In the genomic region with DNA sequence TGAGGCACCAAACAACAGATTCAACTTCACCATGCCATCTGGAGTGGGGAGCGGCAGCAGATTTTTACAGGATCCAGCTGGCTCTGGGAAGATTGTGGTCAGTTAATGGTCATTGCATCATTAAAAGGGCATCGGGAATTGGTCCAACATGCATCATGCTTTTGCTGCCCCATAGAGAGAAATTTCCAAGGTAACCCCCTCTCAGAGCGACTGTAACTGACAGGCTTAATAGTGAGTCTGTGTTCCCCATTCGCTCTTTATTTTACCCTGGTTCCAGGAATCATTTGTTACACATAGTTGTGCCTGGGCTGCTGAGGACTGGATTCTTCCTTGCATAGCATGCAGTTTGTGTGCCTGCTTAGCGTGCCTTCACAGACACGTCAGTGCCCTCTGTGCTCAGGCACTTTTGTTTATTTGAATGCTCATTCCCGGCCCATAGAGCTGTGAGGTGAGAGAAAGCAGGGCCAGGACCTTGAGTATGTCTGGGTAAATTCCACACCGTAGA, we compare ENCODE assay signal across 16 cellular contexts. TPM values are rescaled to one million over a fixed set of nuclear protein-coding genes. Genes with fewer than 3 reads are reported as not detected.
DNase-seq lines count a peak whose midpoint lies in the region; ATAC-seq and TF ChIP-seq lines count a peak whose summit lies in the region.
"Had no signal": no experiment of that assay in that cellular context is flagged by ENCODE, and none has a peak within 500 bp of the region (broad histone marks: within the 10 kb centered on the region; RNA-seq: fewer than 3 reads in every experiment).

No MANE protein-coding gene starts in this region.

- H4K20me1 ChIP-seq in GM23248 (ENCODE audit: insufficient read depth) = no peaks in the 10 kb centered on the region

- H3K4me3 ChIP-seq in GM23248 (no peak overlapping the region), adipocyte (ENCODE audit: low read length) (no peak overlapping the region), fibroblast of villous mesenchyme (ENCODE audit: low read depth, low read length) (no peak overlapping the region), skeletal muscle satellite cell (ENCODE audit: low read length) (no peak overlapping the region)
- H3K4me3 ChIP-seq: adrenal gland, K562, right atrium auricular region had no signal

- ATAC-seq in GM21526 (IDR thresholded peaks at IDR 0.05; ENCODE audit: low FRiP score, unreplicated experiment) (no peak), GM19455 (IDR thresholded peaks at IDR 0.05; ENCODE audit: unreplicated experiment) (no peak), GM18861 (IDR thresholded peaks at IDR 0.05; ENCODE audit: unreplicated experiment) (no peak)
- ATAC-seq: K562 had no signal

- no peak overlapping the region for H3K27ac ChIP-seq in GM23248
- H3K27ac ChIP-seq: adrenal gland, right atrium auricular region had no signal

- H3K9me3 ChIP-seq in GM23248 (ENCODE audit: low read depth) (no peaks in the 10 kb centered on the region), adipocyte (ENCODE audit: control insufficient read depth, low read length) (no peaks in the 10 kb centered on the region), skeletal muscle satellite cell (replicated peaks; ENCODE audit: low read length) (no peaks in the 10 kb centered on the region)
- H3K9me3 ChIP-seq: adrenal gland, right atrium auricular region had no signal

- H3K9ac ChIP-seq in GM23248 (no peak overlapping the region), adipocyte (ENCODE audit: low read length) (no peak overlapping the region), skeletal muscle satellite cell (ENCODE audit: low read depth, low read length) (peak overlapping the region; percentile 11)

- no peaks in the 10 kb centered on the region for H3K36me3 ChIP-seq in GM23248 (ENCODE audit: low read depth)
- no peaks in the 10 kb centered on the region for H3K36me3 ChIP-seq in adipocyte (ENCODE audit: control insufficient read depth, insufficient read depth, low read length, severe bottlenecking)
- no peaks in the 10 kb centered on the region for H3K36me3 ChIP-seq in skeletal muscle satellite cell (ENCODE audit: insufficient read depth, low read length)
- H3K36me3 ChIP-seq: adrenal gland, right atrium auricular region had no signal

- H3K4me2 ChIP-seq in GM23248 (ENCODE audit: unreplicated experiment) = no peak overlapping the region
- H3K4me2 ChIP-seq in skeletal muscle satellite cell (ENCODE audit: low read length) = peak overlapping the region; percentile 58

- peaks cover 10% of the 10 kb centered on the region for H3F3A ChIP-seq in GM23248 (ENCODE audit: insufficient read depth)

- DNase-seq in GM23248 = peak; percentile 27
- DNase-seq in adipocyte (ENCODE audit: low read depth) = peak; percentile 85
- DNase-seq in fibroblast of villous mesenchyme (ENCODE audit: low read depth) = peak; percentile 95
- DNase-seq: activated CD4-positive, alpha-beta T cell treated with anti-CD3 and anti-CD28 coated beads for 1 hour; activated T-cell treated with anti-CD3 and anti-CD28 coated beads, Interleukin-2, amount 50 U/mL, for 24 hours; adrenal gland; DMS53; endodermal cell; midbrain; NCI-H2081 treated with DMSO at 0.1 percent for 48 hours had no signal

- H3K79me2 ChIP-seq in GM23248 (ENCODE audit: insufficient read depth) = no peaks in the 10 kb centered on the region

- H3K9me2 ChIP-seq in GM23248 (ENCODE audit: insufficient read depth) = no peaks in the 10 kb centered on the region

- TF ChIP-seq CTCF in fibroblast of villous mesenchyme (IDR thresholded peaks at IDR 0.05; ENCODE audit: insufficient read depth, low read depth, low read length) = no peak

- H3K27me3 ChIP-seq in GM23248 (replicated peaks; ENCODE audit: insufficient read depth) (no peaks in the 10 kb centered on the region), adipocyte (replicated peaks; ENCODE audit: control insufficient read depth, insufficient read depth, low read length) (no peaks in the 10 kb centered on the region), skeletal muscle satellite cell (ENCODE audit: control insufficient read depth, insufficient read depth, low read length) (peaks cover 15% of the 10 kb centered on the region)
- H3K27me3 ChIP-seq: adrenal gland, right atrium auricular region had no signal

- 89 to 92% methylated on average over 8 of the region's 8 CpGs for WGBS in GM23248 (ENCODE audit: low coverage in 1 of 2, low lambda C conversion rate in 2 of 2, missing lambda C conversion rate in 2 of 2), 2 experiments

- in situ Hi-C loops in GM23248 (cut with MboI) = loop anchor here (10.0 kb wide), 1 partner anchor 248 kb away; no protein-coding TSS in a partner anchor

- H2AFZ ChIP-seq in GM23248 = no peak overlapping the region

- peaks cover 7% of the 10 kb centered on the region; the same call in 1 of the 2 replicates for H3K4me1 ChIP-seq in GM23248 (ENCODE audit: insufficient read depth)
- H3K4me1 ChIP-seq in adipocyte (ENCODE audit: control insufficient read depth, insufficient read depth, low read length) = peaks cover 21% of the 10 kb centered on the region
- H3K4me1 ChIP-seq in skeletal muscle satellite cell (ENCODE audit: control insufficient read depth, insufficient read depth, low read length) = peaks cover 24% of the 10 kb centered on the region

RNA-seq across cellular contexts. Expression of a gene that starts 49.9 kb away (rescaled TPM):
- 2.6 and 3.3 TPM in 2 replicates for total RNA-seq in GM23248 (2014; rRNA removed; shearing (Covaris generic))
- polyA plus RNA-seq in GM23248 (2016; fragmentation: Nextera tagmentation; extraction: Ambion mirVana) = 2.8 and 3.6 TPM in 2 replicates
- total RNA-seq in fibroblast of villous mesenchyme = 9.1 and 9.7 TPM in 2 replicates
- total RNA-seq in skeletal muscle satellite cell (2012; rRNA removed) = 11.1 and 11.4 TPM in 2 replicates

Comparison
In these comparisons a context has a peak if more than half of its experiments do, and no peak if none do; other contexts are left out.
1. DNase-seq: peak in every context shown above with its lines; median percentile 95 in fibroblast of villous mesenchyme; 85 in adipocyte; 27 in GM23248.